In the genomic region with DNA sequence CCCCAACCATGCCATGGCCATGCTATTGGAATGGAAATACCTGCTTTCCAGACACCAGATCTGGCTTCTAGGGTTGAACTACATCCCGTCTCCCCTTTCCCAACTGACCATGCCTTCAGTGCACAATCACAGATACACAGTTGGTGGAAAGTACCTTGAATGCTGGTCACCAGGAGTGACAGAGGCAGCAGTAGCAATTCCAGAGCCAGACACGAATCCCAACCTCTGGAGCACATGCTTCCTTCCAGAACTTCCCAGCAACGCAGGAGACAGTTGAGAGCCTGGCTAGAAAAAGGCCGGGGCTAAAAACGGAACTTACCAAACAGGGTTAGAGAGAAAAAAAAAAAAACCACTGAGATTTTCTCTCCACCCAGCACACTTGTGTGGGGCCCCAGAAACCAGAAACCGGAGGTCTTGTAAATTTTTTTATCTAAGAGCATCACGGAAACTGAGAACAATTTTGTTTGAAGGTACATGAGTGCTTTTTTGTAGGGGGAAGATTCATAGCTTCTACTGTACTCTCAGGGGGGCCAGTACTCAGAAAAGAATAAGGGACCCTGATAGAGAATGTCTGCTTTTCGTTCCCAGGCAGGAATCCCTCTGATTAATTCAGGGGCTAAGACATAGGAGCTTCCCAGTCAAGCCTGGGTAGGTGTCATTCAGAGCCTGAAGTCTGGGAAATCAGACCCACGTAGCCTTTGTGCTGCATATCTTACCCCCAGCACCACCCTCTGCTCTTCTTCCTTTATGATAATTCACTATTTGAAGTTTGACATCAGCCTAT, we compare ENCODE assay signal across 9 cellular contexts. TPM values are rescaled to one million over a fixed set of nuclear protein-coding genes. Genes with fewer than 3 reads are reported as not detected.
DNase-seq lines count a peak whose midpoint lies in the region; ATAC-seq, FAIRE-seq and TF ChIP-seq lines count a peak whose summit lies in the region.
"Had no signal": no experiment of that assay in that cellular context is flagged by ENCODE, and none has a peak within 500 bp of the region (broad histone marks: within the 10 kb centered on the region; RNA-seq: fewer than 3 reads in every experiment).

A gene with protein sequence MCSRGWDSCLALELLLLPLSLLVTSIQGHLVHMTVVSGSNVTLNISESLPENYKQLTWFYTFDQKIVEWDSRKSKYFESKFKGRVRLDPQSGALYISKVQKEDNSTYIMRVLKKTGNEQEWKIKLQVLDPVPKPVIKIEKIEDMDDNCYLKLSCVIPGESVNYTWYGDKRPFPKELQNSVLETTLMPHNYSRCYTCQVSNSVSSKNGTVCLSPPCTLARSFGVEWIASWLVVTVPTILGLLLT (minus strand): TSS at position 295 of the 784 bp plus-strand sequence. CDS start 59 bp downstream, at position 236.

- no peaks in the 10 kb centered on the region for H3K36me3 ChIP-seq in vagina
- H3K36me3 ChIP-seq: cardiac muscle cell had no signal

- no peaks in the 10 kb centered on the region for H3K4me1 ChIP-seq in vagina

- no peak for TF ChIP-seq CTCF in GM12865 (IDR thresholded peaks at IDR 0.05; ENCODE audit: insufficient read depth, low read depth, low read length, missing control alignments)
- no peak for TF ChIP-seq CTCF in vagina (IDR thresholded peaks at IDR 0.05)

- DNase-seq in GM12865 (ENCODE audit: low read depth) (peak; percentile 93), T-helper 2 cell (peak in 4 of 5 experiments; percentile 15 to 90 (median 56)), left ventricle myocardium superior (no peak), vagina (ENCODE audit: extremely low spot score in 2 of 2) (no peak), SHP77 treated with DMSO at 0.1 percent for 48 hours (lab: John Stamatoyannopoulos, UW) (no peak), urothelium cell line (ENCODE audit: low spot score) (no peak)

- peak within 1 kb of the TSS; percentile 97 for H3K4me3 ChIP-seq in GM12865 (ENCODE audit: low read depth, low read length)
- H3K4me3 ChIP-seq in vagina = peak within 1 kb of the TSS in 1 of 2 donors; percentile 27
- H3K4me3 ChIP-seq: cardiac muscle cell had no signal

- no peaks in the 10 kb centered on the region for H3K27me3 ChIP-seq in vagina

- intact Hi-C loops in left ventricle myocardium superior (cut with micrococcal nuclease) (no loop called here), vagina (cut with DNase I) (no loop called here)

- peak; percentile 43 for ATAC-seq in HG02798 (IDR thresholded peaks at IDR 0.05; ENCODE audit: poor library complexity, unreplicated experiment)
- ATAC-seq in left ventricle myocardium superior = peak; percentile 54
- ATAC-seq in HG02973 (IDR thresholded peaks at IDR 0.05; ENCODE audit: unreplicated experiment) = no peak

- H3K9me3 ChIP-seq in vagina = no peaks in the 10 kb centered on the region

- no peak for TF ChIP-seq POLR2A in vagina (IDR thresholded peaks at IDR 0.05)

- H3K27ac ChIP-seq in vagina = no peak within 1 kb of the TSS
- H3K27ac ChIP-seq: cardiac muscle cell had no signal

- FAIRE-seq in urothelium cell line (lab: Jason Lieb, UNC) = no peak

RNA-seq across cellular contexts. Expression of the gene that starts here (rescaled TPM):
- total RNA-seq in left ventricle myocardium superior (2.4 TPM), vagina (4.7 TPM)
- total RNA-seq: cardiac muscle cell had no signal

Comparison
In these comparisons a context has a peak if more than half of its experiments do, and no peak if none do; other contexts are left out.
1. DNase-seq: peak in GM12865 (single experiment) and T-helper 2 cell (4 of 5); none in left ventricle myocardium superior (single experiment), vagina (0 of 2), SHP77 treated with DMSO at 0.1 percent for 48 hours (single experiment) and urothelium cell line (single experiment).